8 cellular contexts compared by ENCODE assay signal in genomic region chr19:47863514-47863936, GRCh38. TPM values are rescaled to one million over a fixed set of nuclear protein-coding genes. Genes with fewer than 3 reads are reported as not detected.
DNase-seq lines count a peak whose midpoint lies in the region; ATAC-seq and TF ChIP-seq lines count a peak whose summit lies in the region.

No MANE protein-coding gene starts in this region.

- H3K27ac Mint-ChIP-seq in WTC11: peak overlapping the region; percentile 80; the same call in 1 of the 2 replicates

- peak; percentile 93 for ATAC-seq in WTC11
- ATAC-seq in GM18519 (IDR thresholded peaks at IDR 0.05; ENCODE audit: low FRiP score, unreplicated experiment): no peak

- no peaks in the 10 kb centered on the region for H3K27me3 Mint-ChIP-seq in WTC11 (ENCODE audit: low read depth)

- H3K36me3 Mint-ChIP-seq in WTC11: no peaks in the 10 kb centered on the region

- H3K4me3 Mint-ChIP-seq in WTC11: peak overlapping the region; percentile 45

- peaks cover 6% of the 10 kb centered on the region; the same call in 1 of the 2 replicates for H3K9me3 Mint-ChIP-seq in WTC11

- peaks cover 21% of the 10 kb centered on the region for H3K4me1 Mint-ChIP-seq in WTC11

- DNase-seq in NCI-H2081 (lab: John Stamatoyannopoulos, UW): peak; percentile 36 to 73
- no peak for DNase-seq in NCI-H2081 treated with DMSO at 0.1 percent for 48 hours (lab: John Stamatoyannopoulos, UW)
- peak; percentile 32 for DNase-seq in NCI-H2171 (lab: John Stamatoyannopoulos, UW)
- peak; percentile 98 for DNase-seq in WTC11 (ENCODE audit: low spot score)
- peak; percentile 75 to 80 for DNase-seq in T47D (ENCODE audit: low read depth in 1 of 2, low spot score in 1 of 2)
- peak; percentile 66 for DNase-seq in iris pigment epithelial cell (ENCODE audit: low read depth)
- DNase-seq in stimulated activated CD4-positive, alpha-beta T cell treated with anti-CD3 and anti-CD28 coated beads, Interleukin-15, amount 100 ng/mL, for 1 hour (ENCODE audit: low read depth in 1 of 2, low spot score in 1 of 2): peak; percentile 74 to 82

- in situ Hi-C loops in T47D (cut with HindIII; ENCODE audit: low pct_unique_long_range_greater_than_20kb, low sequenced_read_pairs): no loop called here

- peak; percentile 97 for TF ChIP-seq CTCF in WTC11 (IDR thresholded peaks at IDR 0.05)

- CTCF ChIA-PET in WTC11 (lab: Charles Lee): interaction anchor here (0.8 to 3.5 kb wide), 8 partner anchors 10 to 98 kb away, joined by 3 to 54 read pairs (median 4); no protein-coding TSS in a partner anchor

- POLR2A ChIA-PET in WTC11 (lab: Charles Lee): no interaction called here

TF ChIP-seq in WTC11, 78 proteins besides CTCF, POLR2A, EP300 and RAD21:
- TF ChIP-seq ZNF121 (CRISPR knock-in tag; IDR thresholded peaks at IDR 0.05) (peak; percentile 29; the same call in 1 of the 2 replicates), USF1 (CRISPR knock-in tag; IDR thresholded peaks at IDR 0.05) (no peak), MAX (CRISPR knock-in tag; IDR thresholded peaks at IDR 0.05) (no peak), SP1 (CRISPR knock-in tag; conservative IDR thresholded peaks at IDR 0.05) (peak; percentile 37; the same call in 1 of the 2 replicates)

RNA-seq across cellular contexts. Expression of gene TPRX2, which starts 4.5 kb away (rescaled TPM):
- total RNA-seq in WTC11 (2021): not detected in 3 replicates

RNA-seq across cellular contexts. Expression of gene SULT2A1, which starts 22.6 kb away (rescaled TPM):
- total RNA-seq in WTC11 (2021): 0.18 to 0.32 TPM (median 0.31 TPM) in 3 replicates

RNA-seq across cellular contexts. Expression of gene CRX, which starts 41.8 kb away (rescaled TPM):
- total RNA-seq in WTC11 (2021): 0.17 to 0.53 TPM (median 0.25 TPM) in 3 replicates

RNA-seq across cellular contexts. Expression of gene TPRX1, which starts 59.2 kb away (rescaled TPM):
- not detected in 3 replicates for total RNA-seq in WTC11 (2021)
